20 cellular contexts compared by ENCODE assay signal in the genomic region with DNA sequence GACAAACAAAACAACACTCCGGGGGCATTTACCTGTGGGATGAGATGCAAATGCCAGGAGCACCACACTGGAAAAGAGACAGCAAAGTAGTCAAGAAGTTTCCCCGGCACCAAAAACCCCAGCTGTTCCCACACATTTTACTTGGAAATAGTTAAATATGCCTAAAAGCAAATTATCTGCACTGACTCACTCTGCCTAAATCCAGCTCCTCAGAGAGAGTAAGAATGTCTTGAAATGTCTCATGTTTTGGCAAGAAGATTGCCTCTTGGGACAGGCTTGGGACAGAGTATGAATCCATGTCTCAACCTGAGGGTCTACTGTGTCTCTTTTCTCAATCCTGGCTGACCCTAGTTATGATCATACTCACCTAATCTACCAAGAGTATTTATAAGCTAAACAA.
DNase-seq lines count a peak whose midpoint lies in the region; ATAC-seq, FAIRE-seq and TF ChIP-seq lines count a peak whose summit lies in the region.
"Had no signal": no experiment of that assay in that cellular context is flagged by ENCODE, and none has a peak within 500 bp of the region (broad histone marks: within the 10 kb centered on the region; RNA-seq: fewer than 3 reads in every experiment).

No MANE protein-coding gene starts in this region.

- H3K4me2 ChIP-seq in IMR-90 (ENCODE audit: low read depth, low read length), result no peak overlapping the region

- H2AFZ ChIP-seq in IMR-90 (replicated peaks; ENCODE audit: low read length, poor library complexity), result no peak overlapping the region

- H3K4me3 ChIP-seq in IMR-90 (ENCODE audit: insufficient read depth, low read depth, low read length) (no peak overlapping the region), choroid plexus epithelial cell (ENCODE audit: low read depth, low read length) (no peak overlapping the region), lung (no peak overlapping the region), thyroid gland (replicated peaks in 1 of 3) (no peak overlapping the region)

- no peak for TF ChIP-seq CTCF in IMR-90 (conservative IDR thresholded peaks at IDR 0.05; ENCODE audit: low read depth, low read length)
- no peak for TF ChIP-seq CTCF in choroid plexus epithelial cell (conservative IDR thresholded peaks at IDR 0.05; ENCODE audit: low read depth, low read length)
- TF ChIP-seq CTCF in lung (IDR thresholded peaks at IDR 0.05; ENCODE audit: control extremely low read depth, extremely low read depth), result no peak
- TF ChIP-seq CTCF in thyroid gland (IDR thresholded peaks at IDR 0.05), result no peak

- intact Hi-C loops in IMR-90 (cut with micrococcal nuclease), result no loop called here
- intact Hi-C loops in thyroid gland (cut with DNase I), result no loop called here
- intact Hi-C loops in activated CD4-positive, alpha-beta T cell treated with anti-CD3 and anti-CD28 coated beads for 36 hours (cut with DNase I, micrococcal nuclease), result no loop called here

- H3K27me3 ChIP-seq in IMR-90 (ENCODE audit: control insufficient read depth, insufficient read depth, low read length), result no peaks in the 10 kb centered on the region
- no peaks in the 10 kb centered on the region for H3K27me3 ChIP-seq in lung (ENCODE audit: control insufficient read depth, insufficient read depth)
- H3K27me3 ChIP-seq in thyroid gland, result no peaks in the 10 kb centered on the region

- no peak overlapping the region for H2AK9ac ChIP-seq in IMR-90 (replicated peaks; ENCODE audit: low read depth, low read length, poor library complexity)

- WGBS in IMR-90 (ENCODE audit: extremely low coverage in 2 of 2, insufficient read length in 1 of 2), 2 experiments, result no CpG with 5 or more reads among the region's 2 CpGs
- 86 to 92% methylated on average over 2 of the region's 2 CpGs for WGBS in lung, 2 donors
- WGBS in thyroid gland, 2 donors, result 41 to 43% methylated on average over 2 of the region's 2 CpGs

- no peaks in the 10 kb centered on the region for H3K36me3 ChIP-seq in IMR-90 (ENCODE audit: control insufficient read depth, insufficient read depth, low read length)
- H3K36me3 ChIP-seq in lung (ENCODE audit: control insufficient read depth in 2 of 2, insufficient read depth in 2 of 2, low read length in 2 of 2), result no peaks in the 10 kb centered on the region
- no peaks in the 10 kb centered on the region for H3K36me3 ChIP-seq in thyroid gland

- CTCF ChIA-PET in IMR-90 (lab: Yijun Ruan, JAX), result interaction anchor here (0.6 to 0.8 kb wide), 2 partner anchors 13 to 207 kb away, joined by 3 read pairs; no protein-coding TSS in a partner anchor
- CTCF ChIA-PET in activated CD4-positive, alpha-beta T cell treated with anti-CD3 and anti-CD28 coated beads for 36 hours (lab: Charles Lee), result no interaction called here

- H3K27ac ChIP-seq in IMR-90 (ENCODE audit: insufficient read depth, low read length) (no peak overlapping the region; the same call in 1 of the 2 replicates), lung (ENCODE audit: low read depth in 1 of 2, low read length in 1 of 2) (peak overlapping the region in 1 of 2 donors; percentile 12), thyroid gland (peak overlapping the region; percentile 25 to 62 (median 55))

- H3K14ac ChIP-seq in IMR-90 (replicated peaks; ENCODE audit: low read depth, low read length), result 0 out of 2 replicates have a peak overlapping the region, but pooled peaks have one; percentile 10

- H3K9me1 ChIP-seq in IMR-90 (ENCODE audit: insufficient read depth, low read length), result peaks cover 3% of the 10 kb centered on the region

- H3K4me1 Mint-ChIP-seq in activated T-cell treated with anti-CD3 and anti-CD28 coated beads, Interleukin-2, amount 50 U/mL, for 24 hours (ENCODE audit: low read depth), result no peaks in the 10 kb centered on the region
- H3K4me1 Mint-ChIP-seq in activated CD4-positive, alpha-beta T cell treated with anti-CD3 and anti-CD28 coated beads for 36 hours, result no peaks in the 10 kb centered on the region
- H3K4me1 Mint-ChIP-seq: activated CD4-positive, alpha-beta T cell treated with anti-CD3 and anti-CD28 coated beads, Interleukin-2, amount 10 ng/mL, durations not matched to agents 7 days and 5 days; CD8-positive, alpha-beta memory T cell; T-helper 17 cell had no signal

- H2BK5ac ChIP-seq in IMR-90 (ENCODE audit: low read depth, low read length, poor library complexity, severe bottlenecking), result no peak overlapping the region

- peak overlapping the region; percentile 50; the same call in 1 of the 2 replicates for H3K4ac ChIP-seq in IMR-90 (ENCODE audit: low read depth, low read length)

- peak overlapping the region; percentile 37; the same call in 1 of the 2 replicates for H2BK120ac ChIP-seq in IMR-90 (ENCODE audit: low read depth, low read length)

- dilution Hi-C loops in IMR-90 (cut with HindIII; ENCODE audit: low sequenced_read_pairs, unreplicated experiment), result no loop called here

- H3K18ac ChIP-seq in IMR-90 (ENCODE audit: low read depth, low read length), result no peak overlapping the region

- no peaks in the 10 kb centered on the region for H3K27me3 Mint-ChIP-seq in activated T-cell treated with anti-CD3 and anti-CD28 coated beads, Interleukin-2, amount 50 U/mL, for 24 hours
- no peaks in the 10 kb centered on the region for H3K27me3 Mint-ChIP-seq in activated CD4-positive, alpha-beta T cell treated with anti-CD3 and anti-CD28 coated beads for 36 hours
- H3K27me3 Mint-ChIP-seq: activated CD4-positive, alpha-beta T cell treated with anti-CD3 and anti-CD28 coated beads, Interleukin-2, amount 10 ng/mL, durations not matched to agents 7 days and 5 days; activated naive CD8-positive, alpha-beta T cell treated with anti-CD3 and anti-CD28 coated beads, Interleukin-2, amount 10 ng/mL, durations not matched to agents 7 days and 5 days; CD8-positive, alpha-beta memory T cell; T-helper 17 cell had no signal

- H2AK5ac ChIP-seq in IMR-90 (ENCODE audit: low read depth, low read length), result no peak overlapping the region

- 0 out of 3 replicates have a peak overlapping the region, but pooled peaks have one; percentile 12 for H2BK15ac ChIP-seq in IMR-90 (ENCODE audit: low read depth, low read length)

- peak overlapping the region; percentile 2; the same call in 1 of the 2 replicates for H3K56ac ChIP-seq in IMR-90 (ENCODE audit: extremely low read depth, insufficient read depth, low read length)

- no TSS peak for BruUV-seq in IMR-90 (replicated peaks; lab: Mats Ljungman, UMichigan)

- H3K4me1 ChIP-seq in IMR-90 (ENCODE audit: control insufficient read depth, insufficient read depth, low read length), result peaks cover 6% of the 10 kb centered on the region
- no peaks in the 10 kb centered on the region for H3K4me1 ChIP-seq in lung (ENCODE audit: control insufficient read depth in 2 of 2, insufficient read depth in 2 of 2, low read length in 2 of 2)
- H3K4me1 ChIP-seq in thyroid gland, result peaks cover 15 to 18% of the 10 kb centered on the region in 2 donors

- no peak for FAIRE-seq in HTR-8/SVneo (lab: Jason Lieb, UNC)
- FAIRE-seq: islet of Langerhans, RCC 7860 had no signal

- POLR2A ChIA-PET in IMR-90 (lab: Charles Lee; ENCODE audit: unreplicated experiment), result interaction anchor here (0.5 to 0.6 kb wide), 2 partner anchors 107 to 219 kb away, joined by 3 to 4 read pairs; no protein-coding TSS in a partner anchor
- POLR2A ChIA-PET in activated CD4-positive, alpha-beta T cell treated with anti-CD3 and anti-CD28 coated beads for 36 hours (lab: Charles Lee), result no interaction called here

- no peak for TF ChIP-seq POLR2A in IMR-90 (IDR thresholded peaks at IDR 0.05; ENCODE audit: low read depth, low read length)
- TF ChIP-seq POLR2A in thyroid gland (IDR thresholded peaks at IDR 0.05), result no peak

- no peak overlapping the region for H3K9ac ChIP-seq in IMR-90 (ENCODE audit: low read depth, low read length)

- no peak overlapping the region; the same call in 1 of the 2 replicates for H3K23ac ChIP-seq in IMR-90 (ENCODE audit: low read depth, low read length)

- no peak overlapping the region for H4K8ac ChIP-seq in IMR-90 (ENCODE audit: low read depth in 2 of 2, low read length in 2 of 2)

- no peaks in the 10 kb centered on the region for H4K20me1 ChIP-seq in IMR-90 (ENCODE audit: insufficient read depth, low read length)

- no peak overlapping the region for H3K27ac Mint-ChIP-seq in activated T-cell treated with anti-CD3 and anti-CD28 coated beads, Interleukin-2, amount 50 U/mL, for 24 hours
- no peak overlapping the region for H3K27ac Mint-ChIP-seq in activated CD4-positive, alpha-beta T cell treated with anti-CD3 and anti-CD28 coated beads for 36 hours
- H3K27ac Mint-ChIP-seq: activated CD4-positive, alpha-beta T cell treated with anti-CD3 and anti-CD28 coated beads, Interleukin-2, amount 10 ng/mL, durations not matched to agents 7 days and 5 days; activated naive CD8-positive, alpha-beta T cell treated with anti-CD3 and anti-CD28 coated beads, Interleukin-2, amount 10 ng/mL, durations not matched to agents 7 days and 5 days had no signal

- no peak overlapping the region for H3K4me3 Mint-ChIP-seq in activated T-cell treated with anti-CD3 and anti-CD28 coated beads, Interleukin-2, amount 50 U/mL, for 24 hours
- H3K4me3 Mint-ChIP-seq in activated CD4-positive, alpha-beta T cell treated with anti-CD3 and anti-CD28 coated beads for 36 hours, result no peak overlapping the region
- H3K4me3 Mint-ChIP-seq: activated CD4-positive, alpha-beta T cell treated with anti-CD3 and anti-CD28 coated beads, Interleukin-2, amount 10 ng/mL, durations not matched to agents 7 days and 5 days; activated naive CD8-positive, alpha-beta T cell treated with anti-CD3 and anti-CD28 coated beads, Interleukin-2, amount 10 ng/mL, durations not matched to agents 7 days and 5 days; activated T-cell treated with anti-CD3 and anti-CD28 coated beads, Interleukin-2, amount 50 U/mL, for 4 hours; CD8-positive, alpha-beta memory T cell; T-helper 17 cell had no signal

- no peak overlapping the region for H4K5ac ChIP-seq in IMR-90 (ENCODE audit: low read depth, low read length)

- TF ChIP-seq RAD21 in IMR-90 (IDR thresholded peaks at IDR 0.05; ENCODE audit: low read length), result no peak

- DNase-seq in IMR-90, result peak; percentile 67
- DNase-seq in choroid plexus epithelial cell (ENCODE audit: low read depth), result peak; percentile 46
- peak; percentile 22 for DNase-seq in lung (ENCODE audit: low spot score)
- no peak for DNase-seq in thyroid gland
- DNase-seq in activated T-cell treated with anti-CD3 and anti-CD28 coated beads, Interleukin-2, amount 50 U/mL, for 24 hours, result no peak
- DNase-seq in activated CD4-positive, alpha-beta T cell treated with anti-CD3 and anti-CD28 coated beads for 36 hours, result no peak
- no peak for DNase-seq in HTR-8/SVneo (ENCODE audit: insufficient read length, low spot score)
- DNase-seq in NCI-H510A treated with DMSO at 0.1 percent for 48 hours (lab: John Stamatoyannopoulos, UW), result no peak
- DNase-seq: activated CD4-positive, alpha-beta T cell treated with anti-CD3 and anti-CD28 coated beads, Interleukin-2, amount 10 ng/mL, durations not matched to agents 7 days and 5 days; activated naive CD8-positive, alpha-beta T cell treated with anti-CD3 and anti-CD28 coated beads, Interleukin-2, amount 10 ng/mL, durations not matched to agents 7 days and 5 days; activated T-cell treated with anti-CD3 and anti-CD28 coated beads, Interleukin-2, amount 50 U/mL, for 4 hours; CD8-positive, alpha-beta memory T cell; foreskin melanocyte; Karpas-422; NCI-H187 treated with DMSO at 0.1 percent for 48 hours; stimulated activated CD4-positive, alpha-beta T cell treated with anti-CD3 and anti-CD28 coated beads, Interleukin-4, amount 100 ng/mL, for 4 hours; stimulated activated naive CD4-positive, alpha-beta T cell; T-helper 17 cell had no signal

- H3K36me3 Mint-ChIP-seq in activated T-cell treated with anti-CD3 and anti-CD28 coated beads, Interleukin-2, amount 50 U/mL, for 24 hours (ENCODE audit: low read depth), result peaks cover 2% of the 10 kb centered on the region
- H3K36me3 Mint-ChIP-seq in activated CD4-positive, alpha-beta T cell treated with anti-CD3 and anti-CD28 coated beads for 36 hours (ENCODE audit: low read depth), result no peaks in the 10 kb centered on the region
- H3K36me3 Mint-ChIP-seq: CD8-positive, alpha-beta memory T cell had no signal

- in situ Hi-C loops in IMR-90 (cut with MboI; ENCODE audit: low sequenced_read_pairs), result no loop called here

- H3K79me1 ChIP-seq in IMR-90 (ENCODE audit: low read depth in 1 of 2, low read length in 2 of 2), result no peaks in the 10 kb centered on the region

- 0 out of 2 replicates have a peak overlapping the region, but pooled peaks have one; percentile 31 for H2BK20ac ChIP-seq in IMR-90 (ENCODE audit: low read depth, low read length)

- H3K9me3 ChIP-seq in IMR-90 (ENCODE audit: control insufficient read depth, insufficient read depth, low read length) (no peaks in the 10 kb centered on the region), lung (ENCODE audit: control insufficient read depth in 2 of 2, insufficient read depth in 1 of 2, low read length in 1 of 2) (no peaks in the 10 kb centered on the region), thyroid gland (no peaks in the 10 kb centered on the region)

- ATAC-seq in IMR-90 (ENCODE audit: low read depth) (peak; percentile 90), lung (ENCODE audit: insufficient read depth, low FRiP score) (no peak)
- no peak for ATAC-seq in activated CD4-positive, alpha-beta T cell treated with anti-CD3 and anti-CD28 coated beads for 36 hours
- ATAC-seq: activated T-cell treated with anti-CD3 and anti-CD28 coated beads, Interleukin-2, amount 50 U/mL, for 4 hours; T-helper 17 cell had no signal

- no peak overlapping the region for H4K91ac ChIP-seq in IMR-90 (ENCODE audit: insufficient read depth, low read depth, low read length)

- no peaks in the 10 kb centered on the region for H3K9me3 Mint-ChIP-seq in activated T-cell treated with anti-CD3 and anti-CD28 coated beads, Interleukin-2, amount 50 U/mL, for 24 hours
- H3K9me3 Mint-ChIP-seq in activated CD4-positive, alpha-beta T cell treated with anti-CD3 and anti-CD28 coated beads for 36 hours (ENCODE audit: low read depth), result no peaks in the 10 kb centered on the region
- H3K9me3 Mint-ChIP-seq: activated CD4-positive, alpha-beta T cell treated with anti-CD3 and anti-CD28 coated beads, Interleukin-2, amount 10 ng/mL, durations not matched to agents 7 days and 5 days; activated naive CD8-positive, alpha-beta T cell treated with anti-CD3 and anti-CD28 coated beads, Interleukin-2, amount 10 ng/mL, durations not matched to agents 7 days and 5 days; activated T-cell treated with anti-CD3 and anti-CD28 coated beads, Interleukin-2, amount 50 U/mL, for 4 hours; CD8-positive, alpha-beta memory T cell had no signal

Comparison
In these comparisons a context has a peak if more than half of its experiments do, and no peak if none do; other contexts are left out.
1. DNase-seq: peak in IMR-90 (single experiment), choroid plexus epithelial cell (single experiment) and lung (single experiment); none in thyroid gland (0 of 2), activated T-cell treated with anti-CD3 and anti-CD28 coated beads, Interleukin-2, amount 50 U/mL, for 24 hours (single experiment), activated CD4-positive, alpha-beta T cell treated with anti-CD3 and anti-CD28 coated beads for 36 hours (single experiment), HTR-8/SVneo (single experiment) and NCI-H510A treated with DMSO at 0.1 percent for 48 hours (single experiment).